Comparison of ENCODE assay signal across 24 cellular contexts in the genomic region with DNA sequence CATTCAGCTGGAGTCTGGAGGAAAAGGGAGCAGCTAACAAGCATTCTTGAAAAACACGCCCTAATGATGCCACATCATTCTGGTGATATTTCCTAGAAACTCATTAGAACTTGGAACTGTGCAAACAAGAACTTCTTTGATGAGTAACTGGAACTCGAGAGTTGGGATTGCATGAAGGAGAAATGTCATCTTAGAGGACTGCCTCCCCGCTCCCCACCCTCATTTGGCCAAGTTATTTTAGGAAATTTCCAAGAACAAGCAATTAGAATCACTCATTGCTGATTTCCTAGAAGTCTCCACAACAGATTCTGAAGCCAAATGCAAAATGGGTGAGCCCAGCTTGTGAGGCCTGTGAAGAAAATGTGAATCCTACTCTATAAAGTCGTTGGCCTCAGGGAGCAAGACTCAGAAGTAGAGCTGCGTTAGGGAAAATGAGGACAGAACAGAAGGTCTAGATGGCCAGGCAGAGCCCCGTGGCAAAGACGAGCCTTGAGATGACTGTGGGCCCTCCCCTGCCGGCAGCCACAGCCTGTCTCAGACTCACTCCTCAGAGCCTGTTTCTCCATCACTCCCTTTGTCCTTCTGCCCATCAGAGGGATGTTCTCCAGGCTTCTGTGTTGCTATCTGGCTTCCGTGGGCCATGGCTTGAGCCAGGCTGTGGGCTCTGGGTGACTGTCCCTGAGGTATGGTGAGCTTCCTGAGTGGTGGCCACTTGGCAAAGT. TPM values are rescaled to one million over a fixed set of nuclear protein-coding genes. Genes with fewer than 3 reads are reported as not detected.
A peak's percentile ranks its signal among the peaks of the same experiment; 100 is the strongest.
DNase-seq lines count a peak whose midpoint lies in the region; ATAC-seq and TF ChIP-seq lines count a peak whose summit lies in the region.
"Had no signal": no experiment of that assay in that cellular context is flagged by ENCODE, and none has a peak within 500 bp of the region (broad histone marks: within the 10 kb centered on the region; RNA-seq: fewer than 3 reads in every experiment).

No MANE protein-coding gene starts in this region.

- peak; percentile 78 for ATAC-seq in omental fat pad (ENCODE audit: low FRiP score)
- ATAC-seq in activated CD8-positive, alpha-beta T cell treated with anti-CD3 and anti-CD28 coated beads for 36 hours = no peak
- ATAC-seq: GM12878 had no signal

- intact Hi-C loops in activated CD8-positive, alpha-beta T cell treated with anti-CD3 and anti-CD28 coated beads for 36 hours (cut with micrococcal nuclease) = no loop called here

- H3K4me3 ChIP-seq in fibroblast of the aortic adventitia (ENCODE audit: low read depth, low read length) = no peak overlapping the region
- H3K4me3 ChIP-seq: coronary artery, GM12878 had no signal

- H3K4me1 Mint-ChIP-seq in HFFc6 (ENCODE audit: low read depth) = peaks cover 35% of the 10 kb centered on the region
- H3K4me1 Mint-ChIP-seq in activated CD8-positive, alpha-beta T cell treated with anti-CD3 and anti-CD28 coated beads for 36 hours (ENCODE audit: low read depth) = no peaks in the 10 kb centered on the region
- H3K4me1 Mint-ChIP-seq: immature natural killer cell had no signal

- peak; percentile 16 for DNase-seq in AG09319 (ENCODE audit: extremely low read depth, low read depth)
- DNase-seq in HFFc6 = peak; percentile 71
- DNase-seq in fibroblast of the aortic adventitia (ENCODE audit: low read depth) = peak; percentile 53
- no peak for DNase-seq in omental fat pad (ENCODE audit: low spot score)
- no peak for DNase-seq in DMS79 (lab: John Stamatoyannopoulos, UW)
- DNase-seq in activated T-cell treated with anti-CD3 and anti-CD28 coated beads for 4 hours = no peak
- DNase-seq in iPS-NIHi7 (ENCODE audit: extremely low spot score) = no peak
- DNase-seq in activated CD8-positive, alpha-beta T cell treated with anti-CD3 and anti-CD28 coated beads for 36 hours = no peak
- DNase-seq: activated CD4-positive, CD25-positive, alpha-beta regulatory T cell treated with anti-CD3 and anti-CD28 coated beads, Interleukin-2, amount 50 U/mL, for 72 hours; activated naive CD4-positive, alpha-beta T cell; AML-193; immature natural killer cell; NCI-H187; NCI-H446 treated with DMSO at 0.1 percent for 48 hours; retina; SHP77 treated with DMSO at 0.1 percent for 48 hours; stimulated activated CD4-positive, alpha-beta T cell treated with anti-CD3 and anti-CD28 coated beads, Interleukin-1b, Interleukin-23, amount 100 ng/mL, for 48 hours had no signal

- H3K4me3 Mint-ChIP-seq in HFFc6 = peak overlapping the region; percentile 59
- H3K4me3 Mint-ChIP-seq in activated CD8-positive, alpha-beta T cell treated with anti-CD3 and anti-CD28 coated beads for 36 hours = no peak overlapping the region
- H3K4me3 Mint-ChIP-seq: immature natural killer cell, nephron had no signal

- no peaks in the 10 kb centered on the region for H3K9me3 Mint-ChIP-seq in HFFc6
- H3K9me3 Mint-ChIP-seq in activated CD8-positive, alpha-beta T cell treated with anti-CD3 and anti-CD28 coated beads for 36 hours = no peaks in the 10 kb centered on the region
- H3K9me3 Mint-ChIP-seq: nephron had no signal

- no peak for TF ChIP-seq CTCF in AG09319 (IDR thresholded peaks at IDR 0.05; ENCODE audit: low read depth, low read length)
- no peak for TF ChIP-seq CTCF in HFFc6 (IDR thresholded peaks at IDR 0.05)
- no peak for TF ChIP-seq CTCF in fibroblast of the aortic adventitia (IDR thresholded peaks at IDR 0.05; ENCODE audit: insufficient read depth, low read length)
- no peak for TF ChIP-seq CTCF in omental fat pad (IDR thresholded peaks at IDR 0.05)
- no peak for TF ChIP-seq CTCF in activated CD8-positive, alpha-beta T cell treated with anti-CD3 and anti-CD28 coated beads for 36 hours (IDR thresholded peaks at IDR 0.05)

- H3K36me3 Mint-ChIP-seq in HFFc6 (ENCODE audit: low read depth) = peaks cover 12% of the 10 kb centered on the region
- no peaks in the 10 kb centered on the region for H3K36me3 Mint-ChIP-seq in activated CD8-positive, alpha-beta T cell treated with anti-CD3 and anti-CD28 coated beads for 36 hours (ENCODE audit: low read depth)
- H3K36me3 Mint-ChIP-seq: immature natural killer cell had no signal

- POLR2A ChIA-PET in activated CD8-positive, alpha-beta T cell treated with anti-CD3 and anti-CD28 coated beads for 36 hours (lab: Charles Lee) = no interaction called here

- peak overlapping the region; percentile 87 for H3K27ac Mint-ChIP-seq in HFFc6
- H3K27ac Mint-ChIP-seq in activated CD8-positive, alpha-beta T cell treated with anti-CD3 and anti-CD28 coated beads for 36 hours = no peak overlapping the region
- H3K27ac Mint-ChIP-seq: immature natural killer cell, nephron had no signal

- peaks cover 23% of the 10 kb centered on the region for H3K27me3 Mint-ChIP-seq in HFFc6 (ENCODE audit: insufficient read depth)
- H3K27me3 Mint-ChIP-seq in activated CD8-positive, alpha-beta T cell treated with anti-CD3 and anti-CD28 coated beads for 36 hours = no peaks in the 10 kb centered on the region

- CTCF ChIA-PET in activated CD8-positive, alpha-beta T cell treated with anti-CD3 and anti-CD28 coated beads for 36 hours (lab: Charles Lee) = interaction anchor here (1.3 kb wide), 1 partner anchor 15 kb away, joined by 3 read pairs; no protein-coding TSS in a partner anchor

RNA-seq across cellular contexts. Expression of a gene that starts 38.4 kb away (rescaled TPM):
- not detected for total RNA-seq in HFFc6 (2021; fragmentation: NEBNext Ultra II Directional; extraction: Animal tissue kit (Norgen Biotek cat#: 25700))
- total RNA-seq in fibroblast of the aortic adventitia (ENCODE audit: low replicate concordance) (not detected in 2 replicates), omental fat pad (not detected)
- total RNA-seq in activated CD8-positive, alpha-beta T cell treated with anti-CD3 and anti-CD28 coated beads for 36 hours = not detected
- total RNA-seq: endothelial cell of umbilical vein; G401; GM12878; lung microvascular endothelial cell; T-helper 2 cell treated with Interferon-gamma antibody and Interleukin-4, amounts not matched to agents 100 ng/mL and 5 ng/mL, for 36 hours had no signal

RNA-seq across cellular contexts. Expression of a gene that starts 39.2 kb away (rescaled TPM):
- 100 to 1,000 TPM; 151 to 262 (median 250) TPM for total RNA-seq in HFFc6 (2021; fragmentation: NEBNext Ultra II Directional; extraction: Animal tissue kit (Norgen Biotek cat#: 25700))
- total RNA-seq in fibroblast of the aortic adventitia (ENCODE audit: low replicate concordance) (155 and 168 TPM in 2 replicates), omental fat pad (100 to 1,000 TPM in 3 of 4 donors, 10 to 100 TPM in 1; 34.9 to 169 (median 117) TPM)
- not detected for total RNA-seq in activated CD8-positive, alpha-beta T cell treated with anti-CD3 and anti-CD28 coated beads for 36 hours
- total RNA-seq: T-helper 2 cell treated with Interferon-gamma antibody and Interleukin-4, amounts not matched to agents 100 ng/mL and 5 ng/mL, for 36 hours had no signal

Comparison
In these comparisons a context has a peak if more than half of its experiments do, and no peak if none do; other contexts are left out.
1. DNase-seq: peak in AG09319 (single experiment), HFFc6 (single experiment) and fibroblast of the aortic adventitia (single experiment); none in omental fat pad (single experiment), DMS79 (single experiment), activated T-cell treated with anti-CD3 and anti-CD28 coated beads for 4 hours (single experiment), iPS-NIHi7 (single experiment) and activated CD8-positive, alpha-beta T cell treated with anti-CD3 and anti-CD28 coated beads for 36 hours (single experiment).
2. RNA of a gene that starts 39.2 kb away (total RNA-seq): 151 to 262 TPM in HFFc6, 155 to 168 TPM in fibroblast of the aortic adventitia and 34.9 to 169 TPM in omental fat pad; not detected in activated CD8-positive, alpha-beta T cell treated with anti-CD3 and anti-CD28 coated beads for 36 hours; every median in the first group is over 10 times any median in the second.